In the genomic region with DNA sequence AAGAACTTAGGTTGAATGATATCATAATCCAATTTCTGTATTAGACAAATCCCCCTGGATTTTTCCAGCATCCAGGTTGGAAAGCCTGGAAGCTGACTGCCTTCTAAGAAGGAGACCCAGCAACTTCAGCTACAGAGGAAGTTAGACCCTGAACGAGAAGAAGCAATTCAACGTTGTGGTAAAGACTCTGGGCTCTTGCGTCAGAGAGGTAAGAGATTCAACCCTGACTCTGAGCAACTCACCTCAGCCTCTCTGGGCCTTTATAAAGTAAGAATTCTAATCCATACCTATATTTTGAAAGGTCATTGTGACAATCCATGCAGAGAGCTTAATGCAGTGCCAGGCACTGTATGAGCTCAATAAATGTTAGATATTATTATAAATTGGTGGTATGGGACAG, we compare ENCODE assay signal across 9 cellular contexts.
"Had no signal": no experiment of that assay in that cellular context is flagged by ENCODE, and none has a peak within 500 bp of the region (broad histone marks: within the 10 kb centered on the region; RNA-seq: fewer than 3 reads in every experiment).

No MANE protein-coding gene starts in this region.

- H3K27ac Mint-ChIP-seq: activated CD4-positive, alpha-beta memory T cell treated with anti-CD3 and anti-CD28 coated beads, Interleukin-2, amount 10 ng/mL, durations not matched to agents 7 days and 5 days had no signal

- H3K9me3 Mint-ChIP-seq: activated CD4-positive, alpha-beta memory T cell treated with anti-CD3 and anti-CD28 coated beads, Interleukin-2, amount 10 ng/mL, durations not matched to agents 7 days and 5 days; activated naive CD4-positive, alpha-beta T cell treated with anti-CD3 and anti-CD28 coated beads, Interleukin-2, amount 10 ng/mL, durations not matched to agents 7 days and 5 days; activated T-helper 17 cell treated with anti-CD3 and anti-CD28 coated beads, Interleukin-2, amount 50 U/mL, for 72 hours; dendritic cell treated with granulocyte-macrophage colony-stimulating factor and Interleukin-4, amounts not matched to agents 40 ng/mL and 50 ng/mL, for 4 days; T-helper 2 cell treated with Interferon-gamma antibody and Interleukin-4, amounts not matched to agents 5 μg/mL and 100 μg/mL, for 36 hours had no signal

- ATAC-seq: activated T-helper 17 cell treated with anti-CD3 and anti-CD28 coated beads, Interleukin-2, amount 50 U/mL, for 72 hours had no signal

- H3K4me3 Mint-ChIP-seq: activated CD4-positive, alpha-beta memory T cell treated with anti-CD3 and anti-CD28 coated beads, Interleukin-2, amount 10 ng/mL, durations not matched to agents 7 days and 5 days; activated naive CD4-positive, alpha-beta T cell treated with anti-CD3 and anti-CD28 coated beads, Interleukin-2, amount 10 ng/mL, durations not matched to agents 7 days and 5 days; activated T-helper 17 cell treated with anti-CD3 and anti-CD28 coated beads, Interleukin-2, amount 50 U/mL, for 72 hours; dendritic cell treated with granulocyte-macrophage colony-stimulating factor and Interleukin-4, amounts not matched to agents 40 ng/mL and 50 ng/mL, for 4 days; T-helper 2 cell treated with Interferon-gamma antibody and Interleukin-4, amounts not matched to agents 5 μg/mL and 100 μg/mL, for 36 hours had no signal

- DNase-seq: activated CD4-positive, alpha-beta memory T cell treated with anti-CD3 and anti-CD28 coated beads, Interleukin-2, amount 10 ng/mL, durations not matched to agents 7 days and 5 days; activated CD4-positive, alpha-beta T cell treated with anti-CD3 and anti-CD28 coated beads for 1 hour; activated naive CD4-positive, alpha-beta T cell treated with anti-CD3 and anti-CD28 coated beads, Interleukin-2, amount 10 ng/mL, durations not matched to agents 7 days and 5 days; brain microvascular endothelial cell; cerebellar nuclear complex; small intestine had no signal

- H3K27me3 Mint-ChIP-seq: activated CD4-positive, alpha-beta memory T cell treated with anti-CD3 and anti-CD28 coated beads, Interleukin-2, amount 10 ng/mL, durations not matched to agents 7 days and 5 days; activated naive CD4-positive, alpha-beta T cell treated with anti-CD3 and anti-CD28 coated beads, Interleukin-2, amount 10 ng/mL, durations not matched to agents 7 days and 5 days; activated T-helper 17 cell treated with anti-CD3 and anti-CD28 coated beads, Interleukin-2, amount 50 U/mL, for 72 hours; dendritic cell treated with granulocyte-macrophage colony-stimulating factor and Interleukin-4, amounts not matched to agents 40 ng/mL and 50 ng/mL, for 4 days had no signal
